Comparison of ENCODE assay signal across 8 cellular contexts in the genomic region with DNA sequence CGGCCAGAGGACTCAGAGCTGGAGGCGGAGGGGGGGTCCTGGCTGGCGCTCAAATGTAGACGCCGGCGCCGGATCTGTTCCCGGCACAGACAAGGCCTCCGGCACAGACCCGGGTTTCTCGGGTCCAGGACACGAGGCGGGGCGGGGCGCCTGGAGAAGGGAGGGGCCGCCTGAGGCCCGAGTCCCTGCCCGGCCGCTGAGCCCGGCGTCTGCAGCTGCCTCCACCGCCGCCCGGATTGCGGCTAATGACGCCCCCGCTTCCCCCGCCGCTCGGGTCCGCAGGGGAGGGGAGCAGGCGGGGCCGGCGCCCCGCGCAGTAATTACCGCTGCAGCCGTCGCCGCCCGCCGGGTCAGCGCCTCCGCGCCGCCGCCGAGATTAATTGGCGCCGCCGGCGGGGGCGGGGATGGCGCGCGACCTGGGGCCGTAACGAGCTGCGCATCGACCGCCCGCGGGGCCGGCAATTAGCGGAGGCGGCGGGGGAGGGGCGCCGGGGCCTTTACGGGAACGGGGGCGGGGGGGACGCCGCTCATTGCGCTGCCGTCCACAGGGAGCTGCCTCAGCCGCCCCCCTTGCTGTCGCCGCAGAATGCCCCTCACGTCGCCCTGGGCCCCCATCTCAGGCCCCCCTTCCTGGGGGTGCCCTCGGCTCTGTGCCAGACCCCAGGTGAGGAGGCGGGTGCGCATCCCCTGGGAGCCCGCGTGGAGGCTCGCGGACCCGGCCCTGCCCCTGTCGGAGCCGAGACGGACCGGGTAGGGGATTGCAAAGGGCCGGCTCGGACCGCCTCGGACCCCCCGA. TPM values are rescaled to one million over a fixed set of nuclear protein-coding genes. Genes with fewer than 3 reads are reported as not detected.
A peak's percentile ranks its signal among the peaks of the same experiment; 100 is the strongest.
DNase-seq lines count a peak whose midpoint lies in the region; ATAC-seq and TF ChIP-seq lines count a peak whose summit lies in the region.

No MANE protein-coding gene starts in this region.

- H3K9me3 Mint-ChIP-seq in natural killer cell, result no peaks in the 10 kb centered on the region

- H3K4me1 ChIP-seq in DOHH2 (ENCODE audit: control insufficient read depth, low read length), result peaks cover 20% of the 10 kb centered on the region
- peaks cover 34% of the 10 kb centered on the region for H3K4me1 ChIP-seq in MM.1S (ENCODE audit: low read length)
- H3K4me1 ChIP-seq in esophagus squamous epithelium, result peaks cover 29 to 56% (median 36%) of the 10 kb centered on the region in 3 donors

- ATAC-seq in natural killer cell, result peak in 2 of 3 donors; percentile 23 to 39
- ATAC-seq in HG03571 (IDR thresholded peaks at IDR 0.05; ENCODE audit: unreplicated experiment), result no peak

- TF ChIP-seq CTCF in DOHH2 (IDR thresholded peaks at IDR 0.05; ENCODE audit: low read depth, low read length, poor library complexity, severe bottlenecking) (no peak), MM.1S (IDR thresholded peaks at IDR 0.05; ENCODE audit: low read length) (no peak), esophagus squamous epithelium (IDR thresholded peaks at IDR 0.05) (no peak), natural killer cell (IDR thresholded peaks at IDR 0.05) (no peak)

- TF ChIP-seq POLR2A in esophagus squamous epithelium (IDR thresholded peaks at IDR 0.05), result no peak

- H3K27ac ChIP-seq in DOHH2 (ENCODE audit: low read depth, low read length) (no peak overlapping the region), MM.1S (ENCODE audit: low read length) (no peak overlapping the region), esophagus squamous epithelium (peak overlapping the region; percentile 2 to 49 (median 34))

- DNase-seq in MM.1S (peak; percentile 44), T1000 (lab: John Stamatoyannopoulos, UW) (peak; percentile 70), esophagus squamous epithelium (lab: John Stamatoyannopoulos, UW) (no peak), natural killer cell (no peak), GF-D8 (lab: John Stamatoyannopoulos, UW) (no peak), NCI-H2029 treated with DMSO at 0.1 percent for 48 hours (lab: John Stamatoyannopoulos, UW) (no peak)

- H3K4me3 ChIP-seq in DOHH2 (ENCODE audit: low read length), result no peak overlapping the region
- H3K4me3 ChIP-seq in MM.1S (ENCODE audit: low read length), result peak overlapping the region; percentile 25; the same call in 1 of the 2 replicates
- peak overlapping the region; percentile 22 to 69 (median 36) for H3K4me3 ChIP-seq in esophagus squamous epithelium

- peaks cover 13% of the 10 kb centered on the region for H3K36me3 ChIP-seq in DOHH2 (ENCODE audit: control insufficient read depth, low read length)
- H3K36me3 ChIP-seq in MM.1S (replicated peaks; ENCODE audit: insufficient read depth, low read length), result no peaks in the 10 kb centered on the region
- peaks cover 0 to 33% (median 10%) of the 10 kb centered on the region in 3 donors for H3K36me3 ChIP-seq in esophagus squamous epithelium

- peaks cover 47% of the 10 kb centered on the region for H3K27me3 ChIP-seq in DOHH2 (ENCODE audit: control insufficient read depth, low read length)
- peaks cover 62% of the 10 kb centered on the region for H3K27me3 ChIP-seq in MM.1S (replicated peaks; ENCODE audit: insufficient read depth, low read length)
- H3K27me3 ChIP-seq in esophagus squamous epithelium, result peaks cover 26 to 71% (median 27%) of the 10 kb centered on the region in 4 donors

- peaks cover 9% of the 10 kb centered on the region for H4K20me1 ChIP-seq in DOHH2 (ENCODE audit: control insufficient read depth, insufficient read depth, low read depth, low read length)
- peaks cover 7% of the 10 kb centered on the region; the same call in 1 of the 2 replicates for H4K20me1 ChIP-seq in MM.1S (ENCODE audit: insufficient read depth, low read length)

- peak overlapping the region; percentile 39; the same call in 1 of the 2 replicates for H3K4me2 ChIP-seq in DOHH2 (ENCODE audit: low read length)
- H3K4me2 ChIP-seq in MM.1S (ENCODE audit: low read depth, low read length), result peak overlapping the region; percentile 79; the same call in 1 of the 2 replicates

- H3K9me3 ChIP-seq in DOHH2 (ENCODE audit: control insufficient read depth, insufficient read depth, low read length), result no peaks in the 10 kb centered on the region
- H3K9me3 ChIP-seq in MM.1S (replicated peaks; ENCODE audit: insufficient read depth, low read length), result no peaks in the 10 kb centered on the region
- H3K9me3 ChIP-seq in esophagus squamous epithelium, result no peaks in the 10 kb centered on the region

- H3K9ac ChIP-seq in MM.1S (ENCODE audit: low read length), result no peak overlapping the region

- H3K27me3 Mint-ChIP-seq in natural killer cell (ENCODE audit: low read depth in 2 of 2), result peaks cover 12 to 27% of the 10 kb centered on the region in 2 donors

- H3K79me2 ChIP-seq in DOHH2 (ENCODE audit: control insufficient read depth, low read length), result no peaks in the 10 kb centered on the region
- no peaks in the 10 kb centered on the region for H3K79me2 ChIP-seq in MM.1S (ENCODE audit: low read length)

- peak overlapping the region; percentile 78 for H3K4me3 Mint-ChIP-seq in natural killer cell

- peaks cover 0 to 12% of the 10 kb centered on the region in 2 donors for H3K4me1 Mint-ChIP-seq in natural killer cell

- 2% methylated on average over 8 of the region's 98 CpGs; no CpG with 5 or more reads in 1 of the 2 donors for WGBS in esophagus squamous epithelium, 2 donors

- no peak overlapping the region for H3K27ac Mint-ChIP-seq in natural killer cell

- H2AFZ ChIP-seq in MM.1S (ENCODE audit: low read length), result no peak overlapping the region

- H3F3A ChIP-seq in DOHH2 (ENCODE audit: control insufficient read depth, insufficient read depth) (no peaks in the 10 kb centered on the region), MM.1S (ENCODE audit: insufficient read depth, low read length) (peaks cover 16% of the 10 kb centered on the region)

- H3K9me2 ChIP-seq in DOHH2 (replicated peaks; ENCODE audit: control insufficient read depth, low read length), result no peaks in the 10 kb centered on the region
- no peaks in the 10 kb centered on the region for H3K9me2 ChIP-seq in MM.1S (replicated peaks; ENCODE audit: insufficient read depth, low read length)

- intact Hi-C loops in esophagus squamous epithelium (cut with DNase I) (no loop called here), natural killer cell (cut with micrococcal nuclease) (no loop called here)

- H3K36me3 Mint-ChIP-seq in natural killer cell, result no peaks in the 10 kb centered on the region

RNA-seq across cellular contexts. Expression of a gene that starts 17.3 kb away (rescaled TPM):
- 10 to 100 TPM; 57.9 to 80.2 (median 60.4) TPM for total RNA-seq in esophagus squamous epithelium
- 10 to 100 TPM; 61.4 to 66.0 (median 61.8) TPM for total RNA-seq in natural killer cell

RNA-seq across cellular contexts. Expression of a gene that starts 18.1 kb away (rescaled TPM):
- total RNA-seq in esophagus squamous epithelium (under 1 TPM in 3 of 4 donors, not detected in 1; 0.48 to 0.95 (median 0.57) TPM), natural killer cell (not detected)

RNA-seq across cellular contexts. Expression of a gene that starts 18.6 kb away (rescaled TPM):
- total RNA-seq in esophagus squamous epithelium, result 10 to 100 TPM in 3 of 4 donors, 1 to 10 TPM in 1; 8.7 to 13.8 (median 10.3) TPM
- total RNA-seq in natural killer cell, result 10 to 100 TPM; 17.8 to 33.5 (median 22.4) TPM

RNA-seq across cellular contexts. Expression of a gene that starts 24.5 kb away (rescaled TPM):
- 10 to 100 TPM; 16.8 to 39.6 (median 23.4) TPM for total RNA-seq in esophagus squamous epithelium
- total RNA-seq in natural killer cell, result 1 to 10 TPM; 1.3 to 1.9 (median 1.3) TPM

RNA-seq across cellular contexts. Expression of a gene that starts 40.1 kb away (rescaled TPM):
- total RNA-seq in esophagus squamous epithelium (not detected), natural killer cell (not detected)

Comparison
In these comparisons a context has a peak if more than half of its experiments do, and no peak if none do; other contexts are left out.
1. H3K27ac ChIP-seq: peak in esophagus squamous epithelium (4 of 4); none in DOHH2 (single experiment) and MM.1S (single experiment).
2. DNase-seq: peak in MM.1S (single experiment) and T1000 (single experiment); none in esophagus squamous epithelium (single experiment), natural killer cell (single experiment), GF-D8 (single experiment) and NCI-H2029 treated with DMSO at 0.1 percent for 48 hours (single experiment).